ENCODE assay signal across 8 cellular contexts in genomic region chr7:16644157-16644556, GRCh38. TPM values are rescaled to one million over a fixed set of nuclear protein-coding genes. Genes with fewer than 3 reads are reported as not detected.
DNase-seq lines count a peak whose midpoint lies in the region; ATAC-seq and TF ChIP-seq lines count a peak whose summit lies in the region.

No MANE protein-coding gene starts in this region.

- no peaks in the 10 kb centered on the region for H3K27me3 ChIP-seq in SJSA1 (replicated peaks)
- no peaks in the 10 kb centered on the region for H3K27me3 ChIP-seq in rectal smooth muscle tissue (ENCODE audit: control insufficient read depth, insufficient read depth, low read length)

- TF ChIP-seq CTCF in fibroblast of villous mesenchyme (IDR thresholded peaks at IDR 0.05; ENCODE audit: insufficient read depth, low read depth, low read length) = no peak

- DNase-seq in G401 (ENCODE audit: low spot score) = peak; percentile 20
- DNase-seq in SJSA1 (ENCODE audit: low read depth in 1 of 2, low spot score in 2 of 2) = no peak
- no peak for DNase-seq in fibroblast of villous mesenchyme (ENCODE audit: low read depth)
- no peak for DNase-seq in NOMO-1 treated with DMSO at 0.1 percent for 48 hours (lab: John Stamatoyannopoulos, UW; ENCODE audit: unreplicated experiment)
- no peak for DNase-seq in cerebellar cortex (ENCODE audit: low spot score)

- H3K9me3 ChIP-seq in SJSA1 (replicated peaks) = no peaks in the 10 kb centered on the region

- ATAC-seq in HG02884 (IDR thresholded peaks at IDR 0.05; ENCODE audit: unreplicated experiment) (no peak), HG02759 (IDR thresholded peaks at IDR 0.05; ENCODE audit: unreplicated experiment) (no peak)

- H3K4me1 ChIP-seq in SJSA1 (replicated peaks) (peaks cover 15% of the 10 kb centered on the region), rectal smooth muscle tissue (ENCODE audit: control insufficient read depth, insufficient read depth, low read length) (peaks cover 5% of the 10 kb centered on the region)

- no peak overlapping the region for H3K27ac ChIP-seq in SJSA1
- H3K27ac ChIP-seq in rectal smooth muscle tissue (ENCODE audit: low read depth, low read length) = no peak overlapping the region

- no peak overlapping the region for H3K9ac ChIP-seq in rectal smooth muscle tissue (ENCODE audit: low read length)

- peak overlapping the region; percentile 83 for H3K4me3 ChIP-seq in SJSA1
- H3K4me3 ChIP-seq in fibroblast of villous mesenchyme (ENCODE audit: low read depth, low read length) = peak overlapping the region; percentile 91
- H3K4me3 ChIP-seq in rectal smooth muscle tissue (ENCODE audit: low read length) = peak overlapping the region; percentile 98

- in situ Hi-C loops in G401 (cut with HindIII; ENCODE audit: low sequenced_read_pairs) = no loop called here

- H3K36me3 ChIP-seq in SJSA1 (peaks cover 19% of the 10 kb centered on the region), rectal smooth muscle tissue (ENCODE audit: control insufficient read depth, insufficient read depth, low read length) (no peaks in the 10 kb centered on the region)

RNA-seq across cellular contexts. Expression of gene ANKMY2, which starts 1.4 kb away (rescaled TPM):
- 13.4 and 20.5 TPM in 2 replicates for total RNA-seq in G401 (2014; rRNA removed; shearing (Covaris generic))
- total RNA-seq in SJSA1 (2014; rRNA removed; shearing (Covaris generic)) = 19.2 and 23.9 TPM in 2 replicates
- 23.2 and 28.5 TPM in 2 replicates for total RNA-seq in fibroblast of villous mesenchyme

RNA-seq across cellular contexts. Expression of gene BZW2, which starts 1.8 kb away (rescaled TPM):
- 52.2 and 64.7 TPM in 2 replicates for total RNA-seq in G401 (2014; rRNA removed; shearing (Covaris generic))
- 78.6 and 97.0 TPM in 2 replicates for total RNA-seq in SJSA1 (2014; rRNA removed; shearing (Covaris generic))
- total RNA-seq in fibroblast of villous mesenchyme = 48.0 and 53.5 TPM in 2 replicates
